1 cellular context compared by ENCODE assay signal in genomic region chr14:34539407-34540180, GRCh38.
A peak's percentile ranks its signal among the peaks of the same experiment; 100 is the strongest.
TF ChIP-seq lines count a peak whose summit lies in the region.

A gene with protein sequence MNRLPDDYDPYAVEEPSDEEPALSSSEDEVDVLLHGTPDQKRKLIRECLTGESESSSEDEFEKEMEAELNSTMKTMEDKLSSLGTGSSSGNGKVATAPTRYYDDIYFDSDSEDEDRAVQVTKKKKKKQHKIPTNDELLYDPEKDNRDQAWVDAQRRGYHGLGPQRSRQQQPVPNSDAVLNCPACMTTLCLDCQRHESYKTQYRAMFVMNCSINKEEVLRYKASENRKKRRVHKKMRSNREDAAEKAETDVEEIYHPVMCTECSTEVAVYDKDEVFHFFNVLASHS (minus strand): TSS chr14:34539701. CDS start chr14:34539628, 73 bp downstream.

TF ChIP-seq in K562, 482 proteins besides CTCF, POLR2A, EP300 and RAD21 (continued from another document and continues in another):
- TF ChIP-seq, protein P1, sequence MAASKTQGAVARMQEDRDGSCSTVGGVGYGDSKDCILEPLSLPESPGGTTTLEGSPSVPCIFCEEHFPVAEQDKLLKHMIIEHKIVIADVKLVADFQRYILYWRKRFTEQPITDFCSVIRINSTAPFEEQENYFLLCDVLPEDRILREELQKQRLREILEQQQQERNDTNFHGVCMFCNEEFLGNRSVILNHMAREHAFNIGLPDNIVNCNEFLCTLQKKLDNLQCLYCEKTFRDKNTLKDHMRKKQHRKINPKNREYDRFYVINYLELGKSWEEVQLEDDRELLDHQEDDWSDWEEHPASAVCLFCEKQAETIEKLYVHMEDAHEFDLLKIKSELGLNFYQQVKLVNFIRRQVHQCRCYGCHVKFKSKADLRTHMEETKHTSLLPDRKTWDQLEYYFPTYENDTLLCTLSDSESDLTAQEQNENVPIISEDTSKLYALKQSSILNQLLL (CRISPR knock-in tag; IDR thresholded peaks at IDR 0.05; ENCODE audit: borderline replicate concordance) = no peak
- TF ChIP-seq, protein P2, sequence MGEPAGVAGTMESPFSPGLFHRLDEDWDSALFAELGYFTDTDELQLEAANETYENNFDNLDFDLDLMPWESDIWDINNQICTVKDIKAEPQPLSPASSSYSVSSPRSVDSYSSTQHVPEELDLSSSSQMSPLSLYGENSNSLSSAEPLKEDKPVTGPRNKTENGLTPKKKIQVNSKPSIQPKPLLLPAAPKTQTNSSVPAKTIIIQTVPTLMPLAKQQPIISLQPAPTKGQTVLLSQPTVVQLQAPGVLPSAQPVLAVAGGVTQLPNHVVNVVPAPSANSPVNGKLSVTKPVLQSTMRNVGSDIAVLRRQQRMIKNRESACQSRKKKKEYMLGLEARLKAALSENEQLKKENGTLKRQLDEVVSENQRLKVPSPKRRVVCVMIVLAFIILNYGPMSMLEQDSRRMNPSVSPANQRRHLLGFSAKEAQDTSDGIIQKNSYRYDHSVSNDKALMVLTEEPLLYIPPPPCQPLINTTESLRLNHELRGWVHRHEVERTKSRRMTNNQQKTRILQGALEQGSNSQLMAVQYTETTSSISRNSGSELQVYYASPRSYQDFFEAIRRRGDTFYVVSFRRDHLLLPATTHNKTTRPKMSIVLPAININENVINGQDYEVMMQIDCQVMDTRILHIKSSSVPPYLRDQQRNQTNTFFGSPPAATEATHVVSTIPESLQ (CRISPR knock-in tag; IDR thresholded peaks at IDR 0.05) = no peak
- TF ChIP-seq POLR2H (tag; IDR thresholded peaks at IDR 0.05; ENCODE audit: low read depth) = peak; percentile 59; the same call in 1 of the 2 replicates
- TF ChIP-seq, protein P3, sequence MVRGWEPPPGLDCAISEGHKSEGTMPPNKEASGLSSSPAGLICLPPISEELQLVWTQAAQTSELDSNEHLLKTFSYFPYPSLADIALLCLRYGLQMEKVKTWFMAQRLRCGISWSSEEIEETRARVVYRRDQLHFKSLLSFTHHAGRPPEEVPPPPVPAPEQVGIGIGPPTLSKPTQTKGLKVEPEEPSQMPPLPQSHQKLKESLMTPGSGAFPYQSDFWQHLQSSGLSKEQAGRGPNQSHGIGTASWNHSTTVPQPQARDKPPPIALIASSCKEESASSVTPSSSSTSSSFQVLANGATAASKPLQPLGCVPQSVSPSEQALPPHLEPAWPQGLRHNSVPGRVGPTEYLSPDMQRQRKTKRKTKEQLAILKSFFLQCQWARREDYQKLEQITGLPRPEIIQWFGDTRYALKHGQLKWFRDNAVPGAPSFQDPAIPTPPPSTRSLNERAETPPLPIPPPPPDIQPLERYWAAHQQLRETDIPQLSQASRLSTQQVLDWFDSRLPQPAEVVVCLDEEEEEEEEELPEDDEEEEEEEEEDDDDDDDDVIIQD (CRISPR knock-in tag; IDR thresholded peaks at IDR 0.05) = no peak
- no peak for TF ChIP-seq ZBTB34 (CRISPR knock-in tag; IDR thresholded peaks at IDR 0.05)
- TF ChIP-seq RBM22 (IDR thresholded peaks at IDR 0.05; ENCODE audit: low read depth, low read length, poor library complexity, severe bottlenecking) = no peak
- TF ChIP-seq ILF3 (IDR thresholded peaks at IDR 0.05; ENCODE audit: borderline replicate concordance) = no peak
- no peak for TF ChIP-seq POLR2AphosphoS2 (IDR thresholded peaks at IDR 0.05; ENCODE audit: low read length)
- no peak for TF ChIP-seq KAT7 (CRISPR knock-in tag; IDR thresholded peaks at IDR 0.05; ENCODE audit: borderline replicate concordance)
- TF ChIP-seq, protein P4, sequence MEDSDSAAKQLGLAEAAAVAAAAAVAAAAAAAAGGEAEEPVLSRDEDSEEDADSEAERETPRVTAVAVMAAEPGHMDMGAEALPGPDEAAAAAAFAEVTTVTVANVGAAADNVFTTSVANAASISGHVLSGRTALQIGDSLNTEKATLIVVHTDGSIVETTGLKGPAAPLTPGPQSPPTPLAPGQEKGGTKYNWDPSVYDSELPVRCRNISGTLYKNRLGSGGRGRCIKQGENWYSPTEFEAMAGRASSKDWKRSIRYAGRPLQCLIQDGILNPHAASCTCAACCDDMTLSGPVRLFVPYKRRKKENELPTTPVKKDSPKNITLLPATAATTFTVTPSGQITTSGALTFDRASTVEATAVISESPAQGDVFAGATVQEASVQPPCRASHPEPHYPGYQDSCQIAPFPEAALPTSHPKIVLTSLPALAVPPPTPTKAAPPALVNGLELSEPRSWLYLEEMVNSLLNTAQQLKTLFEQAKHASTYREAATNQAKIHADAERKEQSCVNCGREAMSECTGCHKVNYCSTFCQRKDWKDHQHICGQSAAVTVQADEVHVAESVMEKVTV (CRISPR knock-in tag; IDR thresholded peaks at IDR 0.05) = no peak
- no peak for TF ChIP-seq ZNF253 (CRISPR knock-in tag; conservative IDR thresholded peaks at IDR 0.05)
- TF ChIP-seq XRCC3 (IDR thresholded peaks at IDR 0.05) = no peak
- TF ChIP-seq FOXK2 (conservative IDR thresholded peaks at IDR 0.05 in 1 of 2, IDR thresholded peaks at IDR 0.05 in 1 of 2; ENCODE audit: low read depth in 2 of 2) = peak; percentile 97 to 98
- no peak for TF ChIP-seq OTX1 (CRISPR knock-in tag; IDR thresholded peaks at IDR 0.05)
- TF ChIP-seq ZNF24 (IDR thresholded peaks at IDR 0.05) = no peak
- peak; percentile 85 for TF ChIP-seq KDM5B (IDR thresholded peaks at IDR 0.05; ENCODE audit: insufficient replicate concordance, low read depth, low read length)
- TF ChIP-seq TAF7 (tag; IDR thresholded peaks at IDR 0.05) = peak; percentile 36; the same call in 1 of the 2 replicates
- TF ChIP-seq, protein P5, sequence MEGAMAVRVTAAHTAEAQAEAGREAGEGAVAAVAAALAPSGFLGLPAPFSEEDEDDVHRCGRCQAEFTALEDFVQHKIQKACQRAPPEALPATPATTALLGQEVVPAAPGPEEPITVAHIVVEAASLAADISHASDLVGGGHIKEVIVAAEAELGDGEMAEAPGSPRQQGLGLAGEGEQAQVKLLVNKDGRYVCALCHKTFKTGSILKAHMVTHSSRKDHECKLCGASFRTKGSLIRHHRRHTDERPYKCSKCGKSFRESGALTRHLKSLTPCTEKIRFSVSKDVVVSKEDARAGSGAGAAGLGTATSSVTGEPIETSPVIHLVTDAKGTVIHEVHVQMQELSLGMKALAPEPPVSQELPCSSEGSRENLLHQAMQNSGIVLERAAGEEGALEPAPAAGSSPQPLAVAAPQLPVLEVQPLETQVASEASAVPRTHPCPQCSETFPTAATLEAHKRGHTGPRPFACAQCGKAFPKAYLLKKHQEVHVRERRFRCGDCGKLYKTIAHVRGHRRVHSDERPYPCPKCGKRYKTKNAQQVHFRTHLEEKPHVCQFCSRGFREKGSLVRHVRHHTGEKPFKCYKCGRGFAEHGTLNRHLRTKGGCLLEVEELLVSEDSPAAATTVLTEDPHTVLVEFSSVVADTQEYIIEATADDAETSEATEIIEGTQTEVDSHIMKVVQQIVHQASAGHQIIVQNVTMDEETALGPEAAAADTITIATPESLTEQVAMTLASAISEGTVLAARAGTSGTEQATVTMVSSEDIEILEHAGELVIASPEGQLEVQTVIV (CRISPR knock-in tag; IDR thresholded peaks at IDR 0.05; ENCODE audit: borderline replicate concordance) = no peak
- TF ChIP-seq ESRRA (IDR thresholded peaks at IDR 0.05; ENCODE audit: borderline replicate concordance, low read depth) = no peak
- no peak for TF ChIP-seq PRPF4 (IDR thresholded peaks at IDR 0.05; ENCODE audit: insufficient read depth, low read depth, low read length, poor library complexity, severe bottlenecking)
- no peak for TF ChIP-seq ZNF77 (CRISPR knock-in tag; IDR thresholded peaks at IDR 0.05)
- no peak for TF ChIP-seq KHSRP (IDR thresholded peaks at IDR 0.05)
- TF ChIP-seq ELF1 (tag; IDR thresholded peaks at IDR 0.05) = peak; percentile 79
- TF ChIP-seq FOXO4 (CRISPR knock-in tag; IDR thresholded peaks at IDR 0.05) = no peak
- TF ChIP-seq KLF13 (tag; IDR thresholded peaks at IDR 0.05; ENCODE audit: borderline replicate concordance, low read depth) = no peak
- no peak for TF ChIP-seq STAG1 (CRISPR knock-in tag; IDR thresholded peaks at IDR 0.05; ENCODE audit: borderline replicate concordance)
- TF ChIP-seq PCBP1 (IDR thresholded peaks at IDR 0.05; ENCODE audit: low read depth, low read length, poor library complexity, severe bottlenecking) = no peak
- no peak for TF ChIP-seq ZKSCAN8 (CRISPR knock-in tag; IDR thresholded peaks at IDR 0.05)
- TF ChIP-seq POLR2G (IDR thresholded peaks at IDR 0.05; ENCODE audit: low read depth, low read length) = peak; percentile 93
- no peak for TF ChIP-seq CHD4 (IDR thresholded peaks at IDR 0.05; ENCODE audit: insufficient read depth, insufficient replicate concordance, low read depth, low read length, poor library complexity, severe bottlenecking)
- no peak for TF ChIP-seq TSC22D4 (tag; IDR thresholded peaks at IDR 0.05)
- TF ChIP-seq ARNT (IDR thresholded peaks at IDR 0.05) = no peak
- peak; percentile 76 for TF ChIP-seq RBBP5 (IDR thresholded peaks at IDR 0.05; ENCODE audit: borderline replicate concordance, insufficient read depth, low read length, poor library complexity, severe bottlenecking)
- no peak for TF ChIP-seq KLF1 (tag; IDR thresholded peaks at IDR 0.05)
- TF ChIP-seq, protein P6, sequence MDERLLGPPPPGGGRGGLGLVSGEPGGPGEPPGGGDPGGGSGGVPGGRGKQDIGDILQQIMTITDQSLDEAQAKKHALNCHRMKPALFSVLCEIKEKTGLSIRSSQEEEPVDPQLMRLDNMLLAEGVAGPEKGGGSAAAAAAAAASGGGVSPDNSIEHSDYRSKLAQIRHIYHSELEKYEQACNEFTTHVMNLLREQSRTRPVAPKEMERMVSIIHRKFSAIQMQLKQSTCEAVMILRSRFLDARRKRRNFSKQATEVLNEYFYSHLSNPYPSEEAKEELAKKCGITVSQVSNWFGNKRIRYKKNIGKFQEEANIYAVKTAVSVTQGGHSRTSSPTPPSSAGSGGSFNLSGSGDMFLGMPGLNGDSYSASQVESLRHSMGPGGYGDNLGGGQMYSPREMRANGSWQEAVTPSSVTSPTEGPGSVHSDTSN (CRISPR knock-in tag; IDR thresholded peaks at IDR 0.05; ENCODE audit: low read depth) = no peak
- TF ChIP-seq, protein P6 (tag; conservative IDR thresholded peaks at IDR 0.05; ENCODE audit: low read depth) = no peak
- peak; percentile 83 for TF ChIP-seq EHMT2 (IDR thresholded peaks at IDR 0.05)
- TF ChIP-seq, protein P7, sequence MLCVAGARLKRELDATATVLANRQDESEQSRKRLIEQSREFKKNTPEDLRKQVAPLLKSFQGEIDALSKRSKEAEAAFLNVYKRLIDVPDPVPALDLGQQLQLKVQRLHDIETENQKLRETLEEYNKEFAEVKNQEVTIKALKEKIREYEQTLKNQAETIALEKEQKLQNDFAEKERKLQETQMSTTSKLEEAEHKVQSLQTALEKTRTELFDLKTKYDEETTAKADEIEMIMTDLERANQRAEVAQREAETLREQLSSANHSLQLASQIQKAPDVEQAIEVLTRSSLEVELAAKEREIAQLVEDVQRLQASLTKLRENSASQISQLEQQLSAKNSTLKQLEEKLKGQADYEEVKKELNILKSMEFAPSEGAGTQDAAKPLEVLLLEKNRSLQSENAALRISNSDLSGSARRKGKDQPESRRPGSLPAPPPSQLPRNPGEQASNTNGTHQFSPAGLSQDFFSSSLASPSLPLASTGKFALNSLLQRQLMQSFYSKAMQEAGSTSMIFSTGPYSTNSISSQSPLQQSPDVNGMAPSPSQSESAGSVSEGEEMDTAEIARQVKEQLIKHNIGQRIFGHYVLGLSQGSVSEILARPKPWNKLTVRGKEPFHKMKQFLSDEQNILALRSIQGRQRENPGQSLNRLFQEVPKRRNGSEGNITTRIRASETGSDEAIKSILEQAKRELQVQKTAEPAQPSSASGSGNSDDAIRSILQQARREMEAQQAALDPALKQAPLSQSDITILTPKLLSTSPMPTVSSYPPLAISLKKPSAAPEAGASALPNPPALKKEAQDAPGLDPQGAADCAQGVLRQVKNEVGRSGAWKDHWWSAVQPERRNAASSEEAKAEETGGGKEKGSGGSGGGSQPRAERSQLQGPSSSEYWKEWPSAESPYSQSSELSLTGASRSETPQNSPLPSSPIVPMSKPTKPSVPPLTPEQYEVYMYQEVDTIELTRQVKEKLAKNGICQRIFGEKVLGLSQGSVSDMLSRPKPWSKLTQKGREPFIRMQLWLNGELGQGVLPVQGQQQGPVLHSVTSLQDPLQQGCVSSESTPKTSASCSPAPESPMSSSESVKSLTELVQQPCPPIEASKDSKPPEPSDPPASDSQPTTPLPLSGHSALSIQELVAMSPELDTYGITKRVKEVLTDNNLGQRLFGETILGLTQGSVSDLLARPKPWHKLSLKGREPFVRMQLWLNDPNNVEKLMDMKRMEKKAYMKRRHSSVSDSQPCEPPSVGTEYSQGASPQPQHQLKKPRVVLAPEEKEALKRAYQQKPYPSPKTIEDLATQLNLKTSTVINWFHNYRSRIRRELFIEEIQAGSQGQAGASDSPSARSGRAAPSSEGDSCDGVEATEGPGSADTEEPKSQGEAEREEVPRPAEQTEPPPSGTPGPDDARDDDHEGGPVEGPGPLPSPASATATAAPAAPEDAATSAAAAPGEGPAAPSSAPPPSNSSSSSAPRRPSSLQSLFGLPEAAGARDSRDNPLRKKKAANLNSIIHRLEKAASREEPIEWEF (CRISPR knock-in tag; IDR thresholded peaks at IDR 0.05) = no peak
- no peak for TF ChIP-seq ZNF197 (CRISPR knock-in tag; IDR thresholded peaks at IDR 0.05; ENCODE audit: low read depth)
- TF ChIP-seq CREBBP (IDR thresholded peaks at IDR 0.05; ENCODE audit: low read depth, low read length) = no peak
- TF ChIP-seq ZNF165 (CRISPR knock-in tag; IDR thresholded peaks at IDR 0.05; ENCODE audit: borderline replicate concordance) = no peak
